Comparison of ENCODE assay signal across 8 cellular contexts in the genomic region with DNA sequence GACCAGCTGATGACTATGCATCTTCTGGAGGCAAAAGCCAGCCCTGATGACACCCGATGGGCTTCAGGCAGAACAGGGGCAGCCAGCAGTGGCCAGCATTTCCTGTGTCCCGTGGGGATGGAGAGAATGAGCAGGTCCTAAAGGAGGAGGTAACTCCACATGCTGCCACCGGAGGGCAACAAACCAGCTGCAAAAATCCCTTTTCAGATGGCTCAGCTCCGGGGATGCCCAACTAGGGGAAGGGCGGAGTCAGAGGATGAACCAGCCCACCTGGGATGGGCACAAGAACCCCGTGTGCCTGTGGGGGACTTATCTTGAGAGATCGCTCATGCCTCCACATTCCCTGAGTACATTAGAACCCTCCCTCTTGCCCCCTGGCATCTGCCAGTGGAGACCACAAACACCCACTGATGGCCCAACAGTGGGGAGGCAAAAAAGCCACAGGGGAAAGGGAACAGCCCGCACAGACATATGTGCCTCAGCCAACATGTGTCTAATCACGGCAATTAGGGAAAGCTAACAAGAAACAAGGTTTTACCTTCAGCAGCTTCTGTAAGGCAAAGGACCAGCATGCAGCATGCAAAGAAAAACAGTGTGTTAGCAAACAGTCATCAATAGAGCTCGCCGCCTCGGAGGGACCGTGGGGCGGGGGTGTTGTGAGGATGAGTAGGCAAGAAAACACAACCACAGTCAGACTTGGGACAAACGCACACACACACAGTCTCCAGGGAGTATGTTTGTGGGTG.
DNase-seq lines count a peak whose midpoint lies in the region; ATAC-seq and FAIRE-seq lines count a peak whose summit lies in the region.

No MANE protein-coding gene starts in this region.

- ATAC-seq in activated naive CD8-positive, alpha-beta T cell treated with anti-CD3 and anti-CD28 coated beads, Interleukin-2, amount 10 ng/mL, durations not matched to agents 7 days and 5 days (ENCODE audit: low read depth) = peak; percentile 30
- ATAC-seq in HG02970 (IDR thresholded peaks at IDR 0.05; ENCODE audit: low FRiP score, unreplicated experiment) = no peak
- no peak for ATAC-seq in GM21526 (IDR thresholded peaks at IDR 0.05; ENCODE audit: low FRiP score, unreplicated experiment)

- H3K27me3 Mint-ChIP-seq in activated naive CD8-positive, alpha-beta T cell treated with anti-CD3 and anti-CD28 coated beads, Interleukin-2, amount 10 ng/mL, durations not matched to agents 7 days and 5 days = no peaks in the 10 kb centered on the region

- no peak overlapping the region for H3K4me3 Mint-ChIP-seq in activated naive CD8-positive, alpha-beta T cell treated with anti-CD3 and anti-CD28 coated beads, Interleukin-2, amount 10 ng/mL, durations not matched to agents 7 days and 5 days

- no peak overlapping the region for H3K27ac Mint-ChIP-seq in activated naive CD8-positive, alpha-beta T cell treated with anti-CD3 and anti-CD28 coated beads, Interleukin-2, amount 10 ng/mL, durations not matched to agents 7 days and 5 days

- POLR2A ChIA-PET in activated naive CD8-positive, alpha-beta T cell treated with anti-CD3 and anti-CD28 coated beads, Interleukin-2, amount 10 ng/mL, durations not matched to agents 7 days and 5 days (lab: Charles Lee) = interaction anchor here (3.0 kb wide), 1 partner anchor 150 kb away, joined by 15 read pairs; no protein-coding TSS in a partner anchor

- H3K36me3 Mint-ChIP-seq in activated naive CD8-positive, alpha-beta T cell treated with anti-CD3 and anti-CD28 coated beads, Interleukin-2, amount 10 ng/mL, durations not matched to agents 7 days and 5 days = peaks cover 4% of the 10 kb centered on the region

- peak; percentile 60 for DNase-seq in Caki2 (ENCODE audit: low read depth)
- peak; percentile 86 for DNase-seq in HuH-7.5 (ENCODE audit: low spot score)
- peak; percentile 77 for DNase-seq in RKO (ENCODE audit: low spot score)
- peak; percentile 49 for DNase-seq in activated naive CD8-positive, alpha-beta T cell treated with anti-CD3 and anti-CD28 coated beads, Interleukin-2, amount 10 ng/mL, durations not matched to agents 7 days and 5 days
- DNase-seq in urothelium cell line (ENCODE audit: low spot score) = peak; percentile 78

- in situ Hi-C loops in Caki2 (cut with HindIII; ENCODE audit: low pct_unique_long_range_greater_than_20kb, low sequenced_read_pairs) = no loop called here

- no peaks in the 10 kb centered on the region for H3K27me3 ChIP-seq in layer of hippocampus (ENCODE audit: control insufficient read depth, insufficient read depth, low read length)

- H3K27ac ChIP-seq in layer of hippocampus (ENCODE audit: low read depth, low read length) = peak overlapping the region; percentile 71

- peak; percentile 95 for FAIRE-seq in urothelium cell line (lab: Jason Lieb, UNC)

- H3K4me1 Mint-ChIP-seq in activated naive CD8-positive, alpha-beta T cell treated with anti-CD3 and anti-CD28 coated beads, Interleukin-2, amount 10 ng/mL, durations not matched to agents 7 days and 5 days = peaks cover 7% of the 10 kb centered on the region

- H3K9me3 Mint-ChIP-seq in activated naive CD8-positive, alpha-beta T cell treated with anti-CD3 and anti-CD28 coated beads, Interleukin-2, amount 10 ng/mL, durations not matched to agents 7 days and 5 days = no peaks in the 10 kb centered on the region
